8 cellular contexts compared by ENCODE assay signal in genomic region chr16:28975158-28975603, GRCh38. TPM values are rescaled to one million over a fixed set of nuclear protein-coding genes. Genes with fewer than 3 reads are reported as not detected.
A peak's percentile ranks its signal among the peaks of the same experiment; 100 is the strongest.
DNase-seq lines count a peak whose midpoint lies in the region; TF ChIP-seq lines count a peak whose summit lies in the region.

No MANE protein-coding gene starts in this region.

- no peaks in the 10 kb centered on the region for H3K27me3 Mint-ChIP-seq in activated naive CD4-positive, alpha-beta T cell treated with anti-CD3 and anti-CD28 coated beads, Interleukin-2, amount 50 U/mL, for 24 hours

- H3K27me3 ChIP-seq in neutrophil: no peaks in the 10 kb centered on the region

- H3K79me2 ChIP-seq in OCI-LY7 (ENCODE audit: insufficient read depth, low read depth, low read length): peaks cover 4% of the 10 kb centered on the region; the same call in 1 of the 2 replicates

- H3K27ac ChIP-seq in OCI-LY7 (ENCODE audit: low read depth, low read length, poor library complexity, severe bottlenecking): no peak overlapping the region
- H3K27ac ChIP-seq in neutrophil: peak overlapping the region; percentile 68

- H3K9me3 ChIP-seq in OCI-LY7 (ENCODE audit: low read length): no peaks in the 10 kb centered on the region
- no peaks in the 10 kb centered on the region for H3K9me3 ChIP-seq in neutrophil

- no peaks in the 10 kb centered on the region for H3K9me2 ChIP-seq in OCI-LY7 (ENCODE audit: insufficient read depth, low read length)

- H3K27ac Mint-ChIP-seq in activated naive CD4-positive, alpha-beta T cell treated with anti-CD3 and anti-CD28 coated beads, Interleukin-2, amount 50 U/mL, for 24 hours: peak overlapping the region; percentile 88

- peaks cover 4% of the 10 kb centered on the region for H3K36me3 ChIP-seq in OCI-LY7 (ENCODE audit: insufficient read depth, low read length)
- no peaks in the 10 kb centered on the region for H3K36me3 ChIP-seq in neutrophil

- H4K20me1 ChIP-seq in OCI-LY7 (ENCODE audit: insufficient read depth, low read length): no peaks in the 10 kb centered on the region

- peaks cover 43% of the 10 kb centered on the region for H3K4me1 Mint-ChIP-seq in activated naive CD4-positive, alpha-beta T cell treated with anti-CD3 and anti-CD28 coated beads, Interleukin-2, amount 50 U/mL, for 24 hours

- H2AFZ ChIP-seq in OCI-LY7 (ENCODE audit: low read length): peak overlapping the region; percentile 90; the same call in 1 of the 2 replicates

- POLR2A ChIA-PET in OCI-LY7 (lab: Charles Lee): no interaction called here

- DNase-seq in activated naive CD4-positive, alpha-beta T cell (lab: John Stamatoyannopoulos, UW): no peak
- no peak for DNase-seq in OCI-LY7 (ENCODE audit: low spot score)
- no peak for DNase-seq in epithelial cell of proximal tubule (ENCODE audit: low read depth)
- no peak for DNase-seq in UCSD-AML1 (lab: John Stamatoyannopoulos, UW; ENCODE audit: unreplicated experiment)
- DNase-seq in GM10266 (ENCODE audit: extremely low spot score): no peak
- no peak for DNase-seq in hepatic stellate cell (ENCODE audit: low spot score)

- TF ChIP-seq CTCF in OCI-LY7 (conservative IDR thresholded peaks at IDR 0.05; ENCODE audit: low read length) (no peak), epithelial cell of proximal tubule (conservative IDR thresholded peaks at IDR 0.05; ENCODE audit: low read depth, low read length) (no peak), neutrophil (IDR thresholded peaks at IDR 0.05) (no peak), GM10266 (IDR thresholded peaks at IDR 0.05; ENCODE audit: control insufficient read depth, insufficient read depth, low read depth, missing control alignments) (no peak)

- H3K4me2 ChIP-seq in OCI-LY7 (ENCODE audit: low read length): peak overlapping the region; percentile 98

- peak overlapping the region; percentile 99 for H3K4me3 Mint-ChIP-seq in activated naive CD4-positive, alpha-beta T cell treated with anti-CD3 and anti-CD28 coated beads, Interleukin-2, amount 50 U/mL, for 24 hours

- CTCF ChIA-PET in OCI-LY7 (lab: Charles Lee; ENCODE audit: unreplicated experiment): interaction anchor here (0.6 to 1.7 kb wide), 2 partner anchors 8 to 10 kb away, joined by 3 to 4 read pairs; partner anchors contain the start of gene LAT

- intact Hi-C loops in OCI-LY7 (cut with micrococcal nuclease; ENCODE audit: unreplicated experiment): no loop called here

- no peaks in the 10 kb centered on the region for H3K9me3 Mint-ChIP-seq in activated naive CD4-positive, alpha-beta T cell treated with anti-CD3 and anti-CD28 coated beads, Interleukin-2, amount 50 U/mL, for 24 hours

- BruUV-seq in OCI-LY7 (replicated peaks; lab: Mats Ljungman, UMichigan): no TSS peak

- H3K4me1 ChIP-seq in OCI-LY7 (ENCODE audit: insufficient read depth, low read length, poor library complexity, severe bottlenecking) (peaks cover 15% of the 10 kb centered on the region), neutrophil (ENCODE audit: control insufficient read depth in 1 of 2, insufficient read depth in 1 of 2, low read depth in 1 of 2, low read length in 1 of 2) (peaks cover 46 to 49% of the 10 kb centered on the region in 2 experiments)

- H3K4me3 ChIP-seq in OCI-LY7 (ENCODE audit: low read depth, low read length, poor library complexity, severe bottlenecking) (peak overlapping the region; percentile 88), epithelial cell of proximal tubule (ENCODE audit: low read depth, low read length) (peak overlapping the region; percentile 98), neutrophil (ENCODE audit: low read depth in 1 of 2, low read length in 1 of 2) (peak overlapping the region; percentile 85 to 94)

- peaks cover 3% of the 10 kb centered on the region for H3K36me3 Mint-ChIP-seq in activated naive CD4-positive, alpha-beta T cell treated with anti-CD3 and anti-CD28 coated beads, Interleukin-2, amount 50 U/mL, for 24 hours

RNA-seq across cellular contexts. Expression of gene SPNS1, which starts 0.6 kb away (rescaled TPM):
- total RNA-seq in OCI-LY7 (2014; rRNA removed; shearing (Covaris generic)): 12.4 and 20.1 TPM in 2 replicates
- total RNA-seq in OCI-LY7 (2022) (20.4 and 21.5 TPM in 2 replicates), epithelial cell of proximal tubule (51.7 and 58.1 TPM in 2 replicates)

RNA-seq across cellular contexts. Expression of gene LAT, which starts 9.7 kb away (rescaled TPM):
- total RNA-seq in OCI-LY7 (2014; rRNA removed; shearing (Covaris generic)): 17.5 and 17.7 TPM in 2 replicates
- total RNA-seq in OCI-LY7 (2022) (19.8 and 20.0 TPM in 2 replicates), epithelial cell of proximal tubule (2.0 and 2.1 TPM in 2 replicates)

RNA-seq across cellular contexts. Expression of gene NFATC2IP, which starts 24.4 kb away (rescaled TPM):
- 68.8 and 73.0 TPM in 2 replicates for total RNA-seq in OCI-LY7 (2014; rRNA removed; shearing (Covaris generic))
- total RNA-seq in OCI-LY7 (2022) (104 and 114 TPM in 2 replicates), epithelial cell of proximal tubule (24.7 and 35.1 TPM in 2 replicates)

RNA-seq across cellular contexts. Expression of gene CD19, which starts 43.4 kb away (rescaled TPM):
- 139 and 141 TPM in 2 replicates for total RNA-seq in OCI-LY7 (2014; rRNA removed; shearing (Covaris generic))
- 131 and 134 TPM in 2 replicates for total RNA-seq in OCI-LY7 (2022)
- 0.07 TPM in 1 of 2 replicates, not detected in the other for total RNA-seq in epithelial cell of proximal tubule

RNA-seq across cellular contexts. Expression of gene RABEP2, which starts 50.1 kb away (rescaled TPM):
- total RNA-seq in OCI-LY7 (2014; rRNA removed; shearing (Covaris generic)): 84.8 and 118 TPM in 2 replicates
- 84.2 and 87.2 TPM in 2 replicates for total RNA-seq in OCI-LY7 (2022)
- 35.2 and 40.8 TPM in 2 replicates for total RNA-seq in epithelial cell of proximal tubule
